ENCODE assay signal across 1 cellular context in genomic region chr10:70380350-70381135, GRCh38.
TF ChIP-seq lines count a peak whose summit lies in the region.

No MANE protein-coding gene starts in this region.

TF ChIP-seq in WTC11, 78 proteins besides CTCF, POLR2A, EP300 and RAD21 (continued from another document):
- TF ChIP-seq FOXP4 (CRISPR knock-in tag; IDR thresholded peaks at IDR 0.05) (no peak), ZNF219 (CRISPR knock-in tag; IDR thresholded peaks at IDR 0.05; ENCODE audit: borderline replicate concordance) (no peak), ERG (CRISPR knock-in tag; IDR thresholded peaks at IDR 0.05) (no peak), TEAD4 (CRISPR knock-in tag; IDR thresholded peaks at IDR 0.05) (no peak), CREB1 (CRISPR knock-in tag; IDR thresholded peaks at IDR 0.05) (no peak), NFATC4 (CRISPR knock-in tag; IDR thresholded peaks at IDR 0.05) (no peak), GRHL2 (CRISPR knock-in tag; IDR thresholded peaks at IDR 0.05; ENCODE audit: insufficient replicate concordance, severe bottlenecking) (no peak), ZNF232 (CRISPR knock-in tag; IDR thresholded peaks at IDR 0.05) (no peak), AR (CRISPR knock-in tag; IDR thresholded peaks at IDR 0.05) (no peak)
